ENCODE assay signal across 27 cellular contexts in genomic region chr7:73987298-73987697, GRCh38. TPM values are rescaled to one million over a fixed set of nuclear protein-coding genes. Genes with fewer than 3 reads are reported as not detected.
"Had no signal": no experiment of that assay in that cellular context is flagged by ENCODE, and none has a peak within 500 bp of the region (broad histone marks: within the 10 kb centered on the region; RNA-seq: fewer than 3 reads in every experiment).

No MANE protein-coding gene starts in this region.

- H3K4me1 ChIP-seq: SJSA1 had no signal

- H3K9me3 Mint-ChIP-seq: activated CD4-positive, alpha-beta memory T cell treated with anti-CD3 and anti-CD28 coated beads for 36 hours; activated CD4-positive, alpha-beta T cell treated with anti-CD3 and anti-CD28 coated beads, Interleukin-2, amount 10 ng/mL, durations not matched to agents 7 days and 5 days; activated naive CD4-positive, alpha-beta T cell treated with anti-CD3 and anti-CD28 coated beads for 36 hours; activated T-cell treated with anti-CD3 and anti-CD28 coated beads, Interleukin-2, amount 50 U/mL, for 4 hours; T-cell had no signal

- H3K27me3 ChIP-seq: MG63, SJSA1 had no signal

- H3K27ac ChIP-seq: brain microvascular endothelial cell, KMS-11, SJSA1 had no signal

- H3K27ac Mint-ChIP-seq: activated CD4-positive, alpha-beta memory T cell treated with anti-CD3 and anti-CD28 coated beads for 36 hours; activated CD4-positive, alpha-beta T cell treated with anti-CD3 and anti-CD28 coated beads, Interleukin-2, amount 10 ng/mL, durations not matched to agents 7 days and 5 days; activated naive CD4-positive, alpha-beta T cell treated with anti-CD3 and anti-CD28 coated beads for 36 hours; activated naive CD8-positive, alpha-beta T cell; T-cell had no signal

- ATAC-seq: activated T-cell treated with anti-CD3 and anti-CD28 coated beads, Interleukin-2, amount 50 U/mL, for 4 hours; T-cell had no signal

- H3K9me3 ChIP-seq: MG63, SJSA1 had no signal

- H3K4me3 Mint-ChIP-seq: activated CD4-positive, alpha-beta memory T cell treated with anti-CD3 and anti-CD28 coated beads for 36 hours; activated CD4-positive, alpha-beta T cell treated with anti-CD3 and anti-CD28 coated beads, Interleukin-2, amount 10 ng/mL, durations not matched to agents 7 days and 5 days; activated naive CD4-positive, alpha-beta T cell treated with anti-CD3 and anti-CD28 coated beads for 36 hours; activated naive CD8-positive, alpha-beta T cell; activated T-cell treated with anti-CD3 and anti-CD28 coated beads, Interleukin-2, amount 50 U/mL, for 4 hours; T-cell had no signal

- H3K27me3 Mint-ChIP-seq: activated CD4-positive, alpha-beta memory T cell treated with anti-CD3 and anti-CD28 coated beads for 36 hours; activated CD4-positive, alpha-beta T cell treated with anti-CD3 and anti-CD28 coated beads, Interleukin-2, amount 10 ng/mL, durations not matched to agents 7 days and 5 days; T-cell had no signal

- H3K4me2 ChIP-seq: KMS-11 had no signal

- H3K36me3 Mint-ChIP-seq: activated CD4-positive, alpha-beta memory T cell treated with anti-CD3 and anti-CD28 coated beads for 36 hours; activated naive CD8-positive, alpha-beta T cell; T-cell had no signal

- H3K9ac ChIP-seq: KMS-11 had no signal

- H3K36me3 ChIP-seq: brain microvascular endothelial cell, MG63, SJSA1 had no signal

- H3K4me3 ChIP-seq: MG63, SJSA1 had no signal

- H3K4me1 Mint-ChIP-seq: activated CD4-positive, alpha-beta T cell treated with anti-CD3 and anti-CD28 coated beads, Interleukin-2, amount 10 ng/mL, durations not matched to agents 7 days and 5 days; T-cell had no signal

- DNase-seq: activated CD4-positive, alpha-beta memory T cell treated with anti-CD3 and anti-CD28 coated beads for 36 hours; activated CD4-positive, alpha-beta T cell treated with anti-CD3 and anti-CD28 coated beads, Interleukin-2, amount 10 ng/mL, durations not matched to agents 7 days and 5 days; activated CD4-positive, CD25-positive, alpha-beta regulatory T cell; activated CD8-positive, alpha-beta memory T cell treated with anti-CD3 and anti-CD28 coated beads for 24 hours; activated gamma-delta T cell; activated naive CD4-positive, alpha-beta T cell treated with anti-CD3 and anti-CD28 coated beads for 36 hours; activated T-cell treated with anti-CD3 and anti-CD28 coated beads, Interleukin-2, amount 50 U/mL, for 4 hours; brain microvascular endothelial cell; MG63; MV-4-11; NCI-H1092 treated with DMSO at 0.1 percent for 48 hours; NCI-H1436; NCI-H1694 treated with DMSO at 0.1 percent for 48 hours; NCI-H2029 treated with DMSO at 0.1 percent for 48 hours; NCI-H345; NCI-H510A; NCI-H526 treated with DMSO at 0.1 percent for 48 hours; NCI-H82; RPMI8226; SHP77; T-cell; T-helper 2 cell; T1000 had no signal

RNA-seq across cellular contexts. Expression of gene ELN, which starts 40.7 kb away (rescaled TPM):
- total RNA-seq: activated CD4-positive, alpha-beta memory T cell treated with anti-CD3 and anti-CD28 coated beads for 36 hours; activated CD4-positive, alpha-beta T cell treated with anti-CD3 and anti-CD28 coated beads, Interleukin-2, amount 10 ng/mL, durations not matched to agents 7 days and 5 days; OCI-LY7; SJSA1 had no signal
